Comparison of ENCODE assay signal across 18 cellular contexts in the genomic region with DNA sequence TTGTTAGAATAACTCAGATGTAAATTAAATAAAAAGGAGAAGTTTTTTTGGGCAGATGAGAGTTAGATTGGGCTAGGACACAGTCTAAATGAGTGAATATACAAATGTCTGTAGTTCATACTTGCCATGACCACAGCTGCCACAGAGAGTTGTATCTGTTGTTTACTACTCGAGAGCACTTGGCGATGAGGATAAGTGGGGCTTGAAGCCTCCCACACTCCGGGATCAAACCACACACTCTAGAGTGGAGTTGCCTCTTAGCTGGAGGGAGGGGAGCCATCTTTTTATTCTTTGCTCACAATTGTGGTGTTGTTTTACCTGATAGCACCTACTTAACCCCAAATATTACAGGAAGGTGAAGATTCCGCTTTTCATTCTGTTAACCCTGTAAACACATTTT. TPM values are rescaled to one million over a fixed set of nuclear protein-coding genes. Genes with fewer than 3 reads are reported as not detected.
A peak's percentile ranks its signal among the peaks of the same experiment; 100 is the strongest.
DNase-seq lines count a peak whose midpoint lies in the region; ATAC-seq and TF ChIP-seq lines count a peak whose summit lies in the region.
"Had no signal": no experiment of that assay in that cellular context is flagged by ENCODE, and none has a peak within 500 bp of the region (broad histone marks: within the 10 kb centered on the region; RNA-seq: fewer than 3 reads in every experiment).

No MANE protein-coding gene starts in this region.

- H3K36me3 Mint-ChIP-seq in chondrocyte (ENCODE audit: low read depth), result no peaks in the 10 kb centered on the region
- H3K36me3 Mint-ChIP-seq: CD14-positive monocyte, IgD-negative memory B cell had no signal

- no peak overlapping the region for H3K9ac ChIP-seq in IMR-90 (ENCODE audit: low read depth, low read length)

- no peaks in the 10 kb centered on the region for H3K9me3 Mint-ChIP-seq in chondrocyte (ENCODE audit: low read depth)
- H3K9me3 Mint-ChIP-seq: CD14-positive monocyte, IgD-negative memory B cell had no signal

- no peaks in the 10 kb centered on the region for H3K27me3 Mint-ChIP-seq in chondrocyte (ENCODE audit: low read depth)
- H3K27me3 Mint-ChIP-seq: IgD-negative memory B cell had no signal

- no peak overlapping the region for H2BK20ac ChIP-seq in IMR-90 (ENCODE audit: low read depth, low read length)

- H3K27ac Mint-ChIP-seq in chondrocyte (ENCODE audit: unreplicated experiment), result no peak overlapping the region
- H3K27ac Mint-ChIP-seq: CD14-positive monocyte, IgD-negative memory B cell, T-helper 17 cell had no signal

- WGBS in IMR-90 (ENCODE audit: extremely low coverage in 2 of 2, insufficient read length in 1 of 2), 2 experiments, result no CpG with 5 or more reads among the region's 4 CpGs

- BruUV-seq in IMR-90 (replicated peaks; lab: Mats Ljungman, UMichigan), result no TSS peak

- H3K27me3 ChIP-seq in IMR-90 (ENCODE audit: control insufficient read depth, insufficient read depth, low read length) (peaks cover 2% of the 10 kb centered on the region; the same call in 1 of the 2 replicates), upper lobe of right lung (no peaks in the 10 kb centered on the region)

- no peak for TF ChIP-seq RAD21 in IMR-90 (IDR thresholded peaks at IDR 0.05; ENCODE audit: low read length)

- no peak overlapping the region for H3K23ac ChIP-seq in IMR-90 (ENCODE audit: low read depth, low read length)

- POLR2A ChIA-PET in IMR-90 (lab: Charles Lee; ENCODE audit: unreplicated experiment), result no interaction called here

- no peaks in the 10 kb centered on the region for H3K79me1 ChIP-seq in IMR-90 (ENCODE audit: low read depth in 1 of 2, low read length in 2 of 2)

- no peak overlapping the region for H2BK120ac ChIP-seq in IMR-90 (ENCODE audit: low read depth, low read length)

- no peaks in the 10 kb centered on the region for H3K9me1 ChIP-seq in IMR-90 (ENCODE audit: insufficient read depth, low read length)

- intact Hi-C loops in IMR-90 (cut with micrococcal nuclease), result no loop called here
- intact Hi-C loops in upper lobe of right lung (cut with DNase I), result no loop called here

- H3K56ac ChIP-seq in IMR-90 (ENCODE audit: extremely low read depth, insufficient read depth, low read length), result no peak overlapping the region

- no peak overlapping the region for H3K14ac ChIP-seq in IMR-90 (replicated peaks; ENCODE audit: low read depth, low read length)

- no peak for DNase-seq in IMR-90
- peak; percentile 56 for DNase-seq in NCI-H2107 (lab: John Stamatoyannopoulos, UW)
- DNase-seq in NCI-H510A treated with DMSO at 0.1 percent for 48 hours (lab: John Stamatoyannopoulos, UW), result peak; percentile 96
- DNase-seq in upper lobe of right lung, result no peak
- no peak for DNase-seq in chondrocyte (ENCODE audit: low spot score)
- DNase-seq in activated T-cell treated with anti-CD3 and anti-CD28 coated beads, Interleukin-2, amount 50 U/mL, for 1 hour, result no peak
- DNase-seq in DMS153 (lab: John Stamatoyannopoulos, UW), result no peak
- DNase-seq: ACHN, AML-193, NCI-H1417 treated with DMSO at 0.1 percent for 48 hours, NCI-H2171, NCI-H69, RPMI8226, T-helper 17 cell had no signal

- no peak overlapping the region for H2AK9ac ChIP-seq in IMR-90 (replicated peaks; ENCODE audit: low read depth, low read length, poor library complexity)

- H3K4me3 ChIP-seq in IMR-90 (ENCODE audit: insufficient read depth, low read depth, low read length) (no peak overlapping the region), upper lobe of right lung (no peak overlapping the region)
- H3K4me3 ChIP-seq: HAP-1 had no signal

- no peak overlapping the region for H3K4me3 Mint-ChIP-seq in chondrocyte (ENCODE audit: unreplicated experiment)
- H3K4me3 Mint-ChIP-seq: CD14-positive monocyte, IgD-negative memory B cell, T-helper 17 cell had no signal

- H4K20me1 ChIP-seq in IMR-90 (ENCODE audit: insufficient read depth, low read length), result no peaks in the 10 kb centered on the region

- no peaks in the 10 kb centered on the region for H3K4me1 ChIP-seq in IMR-90 (ENCODE audit: control insufficient read depth, insufficient read depth, low read length)
- H3K4me1 ChIP-seq in upper lobe of right lung, result no peaks in the 10 kb centered on the region
- H3K4me1 ChIP-seq: HAP-1 had no signal

- dilution Hi-C loops in IMR-90 (cut with HindIII; ENCODE audit: low sequenced_read_pairs, unreplicated experiment), result no loop called here

- no peak overlapping the region for H3K4ac ChIP-seq in IMR-90 (ENCODE audit: low read depth, low read length)

- no peak overlapping the region for H3K4me2 ChIP-seq in IMR-90 (ENCODE audit: low read depth, low read length)

- ATAC-seq in IMR-90 (ENCODE audit: low read depth) (no peak), upper lobe of right lung (peak; percentile 79)
- ATAC-seq: T-helper 17 cell had no signal

- H2AK5ac ChIP-seq in IMR-90 (ENCODE audit: low read depth, low read length), result no peak overlapping the region

- no peak overlapping the region for H3K18ac ChIP-seq in IMR-90 (ENCODE audit: low read depth, low read length)

- no peaks in the 10 kb centered on the region for H3K36me3 ChIP-seq in IMR-90 (ENCODE audit: control insufficient read depth, insufficient read depth, low read length)
- H3K36me3 ChIP-seq in upper lobe of right lung, result no peaks in the 10 kb centered on the region
- H3K36me3 ChIP-seq: HAP-1 had no signal

- H2BK5ac ChIP-seq in IMR-90 (ENCODE audit: low read depth, low read length, poor library complexity, severe bottlenecking), result no peak overlapping the region

- peaks cover 7% of the 10 kb centered on the region for H3K4me1 Mint-ChIP-seq in chondrocyte (ENCODE audit: low read depth)
- H3K4me1 Mint-ChIP-seq: CD14-positive monocyte, IgD-negative memory B cell, T-helper 17 cell had no signal

- H4K5ac ChIP-seq in IMR-90 (ENCODE audit: low read depth, low read length), result no peak overlapping the region

- no peak for TF ChIP-seq POLR2A in IMR-90 (IDR thresholded peaks at IDR 0.05; ENCODE audit: low read depth, low read length)

- H4K8ac ChIP-seq in IMR-90 (ENCODE audit: low read depth in 2 of 2, low read length in 2 of 2), result no peak overlapping the region

- no peak overlapping the region for H4K91ac ChIP-seq in IMR-90 (ENCODE audit: insufficient read depth, low read depth, low read length)

- TF ChIP-seq CTCF in IMR-90 (conservative IDR thresholded peaks at IDR 0.05; ENCODE audit: low read depth, low read length) (no peak), upper lobe of right lung (IDR thresholded peaks at IDR 0.05) (no peak), chondrocyte (IDR thresholded peaks at IDR 0.05) (no peak)

- H2BK15ac ChIP-seq in IMR-90 (ENCODE audit: low read depth, low read length), result no peak overlapping the region

- CTCF ChIA-PET in IMR-90 (lab: Yijun Ruan, JAX), result no interaction called here

- H2AFZ ChIP-seq in IMR-90 (replicated peaks; ENCODE audit: low read length, poor library complexity), result peak overlapping the region; percentile 13

- in situ Hi-C loops in IMR-90 (cut with MboI; ENCODE audit: low sequenced_read_pairs), result no loop called here

- H3K27ac ChIP-seq in IMR-90 (ENCODE audit: insufficient read depth, low read length), result no peak overlapping the region
- no peak overlapping the region for H3K27ac ChIP-seq in upper lobe of right lung

- H3K9me3 ChIP-seq in IMR-90 (ENCODE audit: control insufficient read depth, insufficient read depth, low read length) (no peaks in the 10 kb centered on the region), upper lobe of right lung (no peaks in the 10 kb centered on the region)
- H3K9me3 ChIP-seq: HAP-1 had no signal

TF ChIP-seq in IMR-90, 13 proteins besides CTCF, POLR2A, EP300 and RAD21:
- TF ChIP-seq SMC3 (IDR thresholded peaks at IDR 0.05; ENCODE audit: low read depth, low read length) (no peak), ELK1 (IDR thresholded peaks at IDR 0.05; ENCODE audit: borderline replicate concordance, low read depth, low read length) (no peak), NFE2L2 (IDR thresholded peaks at IDR 0.05; ENCODE audit: low read depth, low read length) (no peak), MAZ (IDR thresholded peaks at IDR 0.05; ENCODE audit: borderline replicate concordance, low read depth, low read length) (no peak), MXI1 (IDR thresholded peaks at IDR 0.05; ENCODE audit: borderline replicate concordance, low read depth, low read length) (no peak), RFX5 (IDR thresholded peaks at IDR 0.05; ENCODE audit: low read depth, low read length) (no peak), RCOR1 (IDR thresholded peaks at IDR 0.05; ENCODE audit: insufficient replicate concordance, low read length) (no peak), CEBPB (IDR thresholded peaks at IDR 0.05; ENCODE audit: low read depth, low read length) (no peak), CHD1 (IDR thresholded peaks at IDR 0.05; ENCODE audit: low read depth, low read length) (no peak), FOS (IDR thresholded peaks at IDR 0.05; ENCODE audit: low read depth, low read length) (no peak), MAFK (IDR thresholded peaks at IDR 0.05; ENCODE audit: low read depth, low read length) (no peak), BHLHE40 (IDR thresholded peaks at IDR 0.05; ENCODE audit: low read depth, low read length) (no peak), USF2 (IDR thresholded peaks at IDR 0.05; ENCODE audit: low read depth, low read length) (no peak)

RNA-seq across cellular contexts. Expression of gene BEST3, which starts 27.5 kb away (rescaled TPM):
- total RNA-seq in IMR-90 (2012; rRNA removed), result under 0.01 TPM in 2 replicates
- 0.07 and 0.09 TPM in 2 replicates for polyA plus RNA-seq in IMR-90 (2012; rRNA removed)
- polyA plus RNA-seq in IMR-90 (2012; cell fraction: cytosol; rRNA removed), result 0.02 and 0.05 TPM in 2 replicates
- 0.07 TPM in 1 of 2 replicates, not detected in the other for polyA plus RNA-seq in IMR-90 (2012; cell fraction: nucleus; rRNA removed; ENCODE audit: low replicate concordance)
- total RNA-seq in upper lobe of right lung, result not detected
- total RNA-seq in chondrocyte, result 0.15 to 0.20 TPM in 2 of 3 replicates, not detected in the other
- total RNA-seq: HT-29 had no signal
- polyA plus RNA-seq: CD14-positive monocyte, IgD-negative memory B cell had no signal

Comparison
In these comparisons a context has a peak if more than half of its experiments do, and no peak if none do; other contexts are left out.
1. DNase-seq: peak in NCI-H2107 (single experiment) and NCI-H510A treated with DMSO at 0.1 percent for 48 hours (single experiment); none in IMR-90 (single experiment), upper lobe of right lung (single experiment), chondrocyte (single experiment), activated T-cell treated with anti-CD3 and anti-CD28 coated beads, Interleukin-2, amount 50 U/mL, for 1 hour (single experiment) and DMS153 (single experiment).